Comparison of ENCODE assay signal across 1 cellular context in the genomic region with DNA sequence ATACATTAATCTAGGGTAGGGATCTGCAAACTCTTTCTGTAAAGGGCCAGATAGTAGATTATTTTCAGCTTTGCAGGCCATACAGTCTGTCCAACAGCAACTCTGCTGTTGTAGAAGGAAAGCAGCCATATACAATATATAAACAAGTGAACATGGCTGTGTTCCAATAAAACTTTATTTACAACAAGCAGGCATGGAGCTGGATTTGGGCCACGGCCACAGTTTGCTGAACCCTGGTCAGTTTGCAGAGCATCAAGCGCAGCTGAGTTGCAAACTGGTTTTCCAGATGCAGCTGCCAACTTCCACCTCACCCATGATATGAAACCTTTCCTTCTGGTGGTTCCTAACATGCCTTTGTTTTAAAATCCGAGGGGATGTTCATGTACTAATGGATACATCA.
TF ChIP-seq lines count a peak whose summit lies in the region.

No MANE protein-coding gene starts in this region.

TF ChIP-seq in HepG2, 621 proteins besides CTCF, POLR2A, EP300 and RAD21 (continued from another document):
- TF ChIP-seq, protein P1, sequence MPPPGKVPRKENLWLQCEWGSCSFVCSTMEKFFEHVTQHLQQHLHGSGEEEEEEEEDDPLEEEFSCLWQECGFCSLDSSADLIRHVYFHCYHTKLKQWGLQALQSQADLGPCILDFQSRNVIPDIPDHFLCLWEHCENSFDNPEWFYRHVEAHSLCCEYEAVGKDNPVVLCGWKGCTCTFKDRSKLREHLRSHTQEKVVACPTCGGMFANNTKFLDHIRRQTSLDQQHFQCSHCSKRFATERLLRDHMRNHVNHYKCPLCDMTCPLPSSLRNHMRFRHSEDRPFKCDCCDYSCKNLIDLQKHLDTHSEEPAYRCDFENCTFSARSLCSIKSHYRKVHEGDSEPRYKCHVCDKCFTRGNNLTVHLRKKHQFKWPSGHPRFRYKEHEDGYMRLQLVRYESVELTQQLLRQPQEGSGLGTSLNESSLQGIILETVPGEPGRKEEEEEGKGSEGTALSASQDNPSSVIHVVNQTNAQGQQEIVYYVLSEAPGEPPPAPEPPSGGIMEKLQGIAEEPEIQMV (CRISPR knock-in tag; IDR thresholded peaks at IDR 0.05; ENCODE audit: low read depth): no peak
- no peak for TF ChIP-seq JUN (CRISPR knock-in tag; IDR thresholded peaks at IDR 0.05)
- TF ChIP-seq, protein P2, sequence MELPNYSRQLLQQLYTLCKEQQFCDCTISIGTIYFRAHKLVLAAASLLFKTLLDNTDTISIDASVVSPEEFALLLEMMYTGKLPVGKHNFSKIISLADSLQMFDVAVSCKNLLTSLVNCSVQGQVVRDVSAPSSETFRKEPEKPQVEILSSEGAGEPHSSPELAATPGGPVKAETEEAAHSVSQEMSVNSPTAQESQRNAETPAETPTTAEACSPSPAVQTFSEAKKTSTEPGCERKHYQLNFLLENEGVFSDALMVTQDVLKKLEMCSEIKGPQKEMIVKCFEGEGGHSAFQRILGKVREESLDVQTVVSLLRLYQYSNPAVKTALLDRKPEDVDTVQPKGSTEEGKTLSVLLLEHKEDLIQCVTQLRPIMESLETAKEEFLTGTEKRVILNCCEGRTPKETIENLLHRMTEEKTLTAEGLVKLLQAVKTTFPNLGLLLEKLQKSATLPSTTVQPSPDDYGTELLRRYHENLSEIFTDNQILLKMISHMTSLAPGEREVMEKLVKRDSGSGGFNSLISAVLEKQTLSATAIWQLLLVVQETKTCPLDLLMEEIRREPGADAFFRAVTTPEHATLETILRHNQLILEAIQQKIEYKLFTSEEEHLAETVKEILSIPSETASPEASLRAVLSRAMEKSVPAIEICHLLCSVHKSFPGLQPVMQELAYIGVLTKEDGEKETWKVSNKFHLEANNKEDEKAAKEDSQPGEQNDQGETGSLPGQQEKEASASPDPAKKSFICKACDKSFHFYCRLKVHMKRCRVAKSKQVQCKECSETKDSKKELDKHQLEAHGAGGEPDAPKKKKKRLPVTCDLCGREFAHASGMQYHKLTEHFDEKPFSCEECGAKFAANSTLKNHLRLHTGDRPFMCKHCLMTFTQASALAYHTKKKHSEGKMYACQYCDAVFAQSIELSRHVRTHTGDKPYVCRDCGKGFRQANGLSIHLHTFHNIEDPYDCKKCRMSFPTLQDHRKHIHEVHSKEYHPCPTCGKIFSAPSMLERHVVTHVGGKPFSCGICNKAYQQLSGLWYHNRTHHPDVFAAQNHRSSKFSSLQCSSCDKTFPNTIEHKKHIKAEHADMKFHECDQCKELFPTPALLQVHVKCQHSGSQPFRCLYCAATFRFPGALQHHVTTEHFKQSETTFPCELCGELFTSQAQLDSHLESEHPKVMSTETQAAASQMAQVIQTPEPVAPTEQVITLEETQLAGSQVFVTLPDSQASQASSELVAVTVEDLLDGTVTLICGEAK (IDR thresholded peaks at IDR 0.05): no peak
- TF ChIP-seq, protein P2 (CRISPR knock-in tag; IDR thresholded peaks at IDR 0.05): peak; percentile 88; the same call in 1 of the 2 replicates
- TF ChIP-seq HOXA3 (CRISPR knock-in tag; IDR thresholded peaks at IDR 0.05): no peak
- no peak for TF ChIP-seq ATM (IDR thresholded peaks at IDR 0.05; ENCODE audit: borderline replicate concordance)
- no peak for TF ChIP-seq KAT7 (CRISPR knock-in tag; IDR thresholded peaks at IDR 0.05; ENCODE audit: borderline replicate concordance)
TF ChIP-seq in HepG2: peak in this region for 1.
